In the genomic region with DNA sequence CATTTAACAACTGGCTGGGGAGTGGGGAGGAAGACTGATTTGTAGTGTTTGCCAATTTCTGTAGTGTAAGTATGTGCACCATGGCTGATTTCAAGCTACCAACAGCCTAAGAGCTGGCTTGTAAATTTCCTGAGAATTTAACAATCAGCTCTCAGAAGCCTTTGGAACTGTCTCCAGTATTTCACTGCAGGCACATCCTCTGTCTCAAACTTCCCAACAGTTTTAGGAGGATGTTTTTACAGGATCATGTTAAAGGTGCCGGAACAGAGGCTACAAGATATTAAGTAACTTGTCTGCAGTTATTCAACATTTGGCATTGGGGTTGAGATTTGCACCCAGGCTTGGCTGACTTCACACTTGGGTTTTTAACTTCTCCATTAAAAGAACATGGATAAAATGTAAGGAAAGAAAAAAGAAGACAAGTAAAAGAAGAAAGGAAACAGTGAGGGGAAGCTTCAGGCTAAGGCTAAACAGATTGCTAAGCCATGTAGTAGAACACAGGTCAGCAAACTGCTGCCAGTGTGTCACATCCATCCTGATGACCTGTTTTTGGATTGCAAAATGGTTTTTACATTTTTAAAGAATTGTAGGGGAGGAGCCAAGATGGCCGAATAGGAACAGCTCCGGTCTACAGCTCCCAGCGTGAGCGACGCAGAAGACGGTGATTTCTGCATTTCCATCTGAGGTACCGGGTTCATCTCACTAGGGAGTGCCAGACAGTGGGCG, we compare ENCODE assay signal across 14 cellular contexts.
"Had no signal": no experiment of that assay in that cellular context is flagged by ENCODE, and none has a peak within 500 bp of the region (broad histone marks: within the 10 kb centered on the region; RNA-seq: fewer than 3 reads in every experiment).

No MANE protein-coding gene starts in this region.

- H3K36me3 Mint-ChIP-seq: activated CD4-positive, alpha-beta memory T cell treated with anti-CD3 and anti-CD28 coated beads for 36 hours; activated naive CD8-positive, alpha-beta T cell had no signal

- H3K27me3 Mint-ChIP-seq: activated CD4-positive, alpha-beta memory T cell treated with anti-CD3 and anti-CD28 coated beads for 36 hours; activated naive CD8-positive, alpha-beta T cell had no signal

- H3K4me3 Mint-ChIP-seq: activated CD4-positive, alpha-beta memory T cell treated with anti-CD3 and anti-CD28 coated beads for 36 hours; activated naive CD8-positive, alpha-beta T cell; activated T-cell treated with anti-CD3 and anti-CD28 coated beads, Interleukin-2, amount 50 U/mL, for 4 hours had no signal

- H3K36me3 ChIP-seq: breast epithelium, right atrium auricular region, thyroid gland, uterus had no signal

- H3K27me3 ChIP-seq: breast epithelium, right atrium auricular region, thyroid gland, uterus had no signal

- H3K27ac Mint-ChIP-seq: activated CD4-positive, alpha-beta memory T cell treated with anti-CD3 and anti-CD28 coated beads for 36 hours; activated naive CD8-positive, alpha-beta T cell had no signal

- DNase-seq: activated CD4-positive, alpha-beta memory T cell treated with anti-CD3 and anti-CD28 coated beads for 36 hours; activated CD4-positive, CD25-positive, alpha-beta regulatory T cell treated with anti-CD3 and anti-CD28 coated beads, Interleukin-2, amount 50 U/mL, for 72 hours; activated gamma-delta T cell; activated T-cell treated with anti-CD3 and anti-CD28 coated beads, Interleukin-2, amount 50 U/mL, for 4 hours; aorta; hypothalamus; left cardiac atrium; posterior cingulate gyrus; small intestine; thyroid gland; uterus had no signal

- H3K4me3 ChIP-seq: breast epithelium, right atrium auricular region, thyroid gland, uterus had no signal

- H3K27ac ChIP-seq: breast epithelium, right atrium auricular region, thyroid gland, uterus had no signal

- H3K9me3 Mint-ChIP-seq: activated CD4-positive, alpha-beta memory T cell treated with anti-CD3 and anti-CD28 coated beads for 36 hours; activated T-cell treated with anti-CD3 and anti-CD28 coated beads, Interleukin-2, amount 50 U/mL, for 4 hours had no signal

- H3K9me3 ChIP-seq: breast epithelium, right atrium auricular region, thyroid gland, uterus had no signal

- H3K4me1 ChIP-seq: breast epithelium, uterus had no signal
